25 cellular contexts compared by ENCODE assay signal in the genomic region with DNA sequence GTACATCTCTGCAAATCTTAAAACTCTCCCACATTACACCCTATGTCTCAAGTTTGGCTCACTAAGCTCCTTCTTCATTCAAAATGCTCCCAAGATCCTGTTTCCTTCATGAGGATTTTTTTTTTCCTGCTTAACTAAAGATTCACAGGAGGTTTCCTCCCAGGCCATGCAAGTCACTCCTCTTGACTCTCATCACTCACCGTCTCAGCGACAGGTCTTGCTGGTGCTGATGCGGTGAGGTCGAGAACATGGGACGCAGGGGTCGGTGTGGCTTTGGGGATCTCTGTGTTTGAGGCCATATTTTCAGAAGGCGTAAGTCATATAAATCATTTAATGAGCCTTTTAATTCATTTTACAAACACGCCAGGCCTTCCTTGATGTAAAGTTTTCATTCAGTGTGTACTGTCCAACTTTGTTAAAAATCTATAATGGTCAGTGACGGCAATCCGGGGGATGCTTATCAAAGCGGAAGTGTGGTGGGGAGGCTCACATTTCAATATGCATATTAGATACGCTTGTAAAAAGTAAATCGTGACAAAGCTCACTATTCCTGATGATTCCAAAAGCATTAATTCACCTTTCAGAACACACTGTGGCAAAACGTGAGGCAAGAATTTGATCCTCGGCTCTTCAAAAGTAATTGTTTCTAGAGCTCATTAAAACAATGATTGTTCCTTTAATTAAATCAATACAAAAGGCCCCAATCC. TPM values are rescaled to one million over a fixed set of nuclear protein-coding genes. Genes with fewer than 3 reads are reported as not detected.
DNase-seq lines count a peak whose midpoint lies in the region; ATAC-seq and TF ChIP-seq lines count a peak whose summit lies in the region.
"Had no signal": no experiment of that assay in that cellular context is flagged by ENCODE, and none has a peak within 500 bp of the region (broad histone marks: within the 10 kb centered on the region; RNA-seq: fewer than 3 reads in every experiment).

No MANE protein-coding gene starts in this region.

- H3K9me2 ChIP-seq in PC-9 (ENCODE audit: insufficient read depth) (no peaks in the 10 kb centered on the region), hepatocyte (replicated peaks; ENCODE audit: insufficient read depth) (no peaks in the 10 kb centered on the region)

- H3K4ac ChIP-seq in neuronal stem cell (ENCODE audit: low read length): no peak overlapping the region

- H2BK12ac ChIP-seq in neuronal stem cell (ENCODE audit: low read length): no peak overlapping the region

- POLR2A ChIA-PET in Caco-2 (lab: Charles Lee): no interaction called here
- POLR2A ChIA-PET in PC-9 (lab: Charles Lee; ENCODE audit: unreplicated experiment): no interaction called here

- H3K36me3 ChIP-seq in Caco-2 (ENCODE audit: control insufficient read depth, insufficient read depth, low read length): no peaks in the 10 kb centered on the region; the same call in none of the 2 replicates
- H3K36me3 ChIP-seq in PC-9 (ENCODE audit: low read depth): peaks cover 23% of the 10 kb centered on the region
- H3K36me3 ChIP-seq in hepatocyte (replicated peaks; ENCODE audit: insufficient read depth, low read depth): no peaks in the 10 kb centered on the region
- peaks cover 15 to 96% of the 10 kb centered on the region in 2 donors for H3K36me3 ChIP-seq in neuronal stem cell (replicated peaks in 1 of 2; ENCODE audit: control insufficient read depth in 2 of 2, insufficient read depth in 2 of 2, low read length in 2 of 2)
- H3K36me3 ChIP-seq: lower lobe of right lung had no signal

- H2BK15ac ChIP-seq in neuronal stem cell (ENCODE audit: low read length): no peak overlapping the region

- 0 out of 2 replicates have a peak, but pooled peaks cover 8% of the 10 kb centered on the region for H3K4me1 ChIP-seq in Caco-2
- peaks cover 2% of the 10 kb centered on the region for H3K4me1 ChIP-seq in PC-9 (replicated peaks; ENCODE audit: insufficient read depth)
- H3K4me1 ChIP-seq in hepatocyte (ENCODE audit: insufficient read depth): peaks cover 40% of the 10 kb centered on the region
- H3K4me1 ChIP-seq in neuronal stem cell (ENCODE audit: control insufficient read depth in 2 of 2, insufficient read depth in 1 of 2, low read depth in 1 of 2, low read length in 2 of 2): peaks cover 2 to 17% of the 10 kb centered on the region in 2 donors
- H3K4me1 ChIP-seq: SJCRH30 had no signal

- no peak overlapping the region for H3K23ac ChIP-seq in neuronal stem cell (ENCODE audit: low read depth, low read length, poor library complexity)

- H4K8ac ChIP-seq in neuronal stem cell (ENCODE audit: low read depth, low read length): no peak overlapping the region

- no peak overlapping the region for H2BK5ac ChIP-seq in neuronal stem cell (ENCODE audit: low read length)

- DNase-seq in Caco-2 (no peak), PC-9 (no peak), hepatocyte (ENCODE audit: low spot score) (no peak), neuronal stem cell (ENCODE audit: low spot score) (no peak), cerebellar nuclear complex (lab: John Stamatoyannopoulos, UW) (no peak)
- no peak for DNase-seq in stimulated activated naive B cell treated with anti-CD40 and anti-IgM and Interleukin-4, amounts not matched to agents 10 μg/mL and 1 μg/mL and 100 μg/mL, for 72 hours
- DNase-seq in effector CD4-positive, alpha-beta T cell: no peak
- DNase-seq: activated CD4-positive, alpha-beta T cell treated with anti-CD3 and anti-CD28 coated beads for 48 hours; activated effector memory CD4-positive, alpha-beta T cell treated with Interleukin-2 at 50 U/mL for 16 hours; activated T-cell treated with anti-CD3 and anti-CD28 coated beads for 4 hours; foreskin melanocyte; heart left ventricle; kidney glomerular epithelial cell; lower lobe of right lung; NCI-H446; right cardiac atrium; SJCRH30; stimulated activated CD4-positive, alpha-beta T cell treated with anti-CD3 and anti-CD28 coated beads, Interleukin-2, amount 100 ng/mL, for 24 hours; stimulated activated CD8-positive, alpha-beta memory T cell treated with anti-CD3 and anti-CD28 coated beads, Interleukin-4, amount 100 ng/mL, for 48 hours; SW 1271; transverse colon had no signal

- peaks cover 6% of the 10 kb centered on the region; the same call in 1 of the 2 replicates for H3F3A ChIP-seq in PC-9 (ENCODE audit: insufficient read depth, low read depth)

- H3K27me3 ChIP-seq in Caco-2 (replicated peaks; ENCODE audit: control insufficient read depth, insufficient read depth, low read length) (no peaks in the 10 kb centered on the region), PC-9 (ENCODE audit: insufficient read depth, low read depth) (no peaks in the 10 kb centered on the region), hepatocyte (no peaks in the 10 kb centered on the region), neuronal stem cell (ENCODE audit: control insufficient read depth in 3 of 3, insufficient read depth in 3 of 3, low read depth in 1 of 3, low read length in 3 of 3) (no peaks in the 10 kb centered on the region)
- H3K27me3 ChIP-seq: heart left ventricle, SJCRH30, transverse colon had no signal

- no peaks in the 10 kb centered on the region for H3K27me3 Mint-ChIP-seq in Caco-2 (ENCODE audit: insufficient read depth, unreplicated experiment)
- peaks cover 23 to 31% of the 10 kb centered on the region in 2 donors for H3K27me3 Mint-ChIP-seq in stimulated activated naive B cell treated with anti-CD40 and anti-IgM and Interleukin-4, amounts not matched to agents 10 μg/mL and 1 μg/mL and 100 μg/mL, for 72 hours

- peak overlapping the region; percentile 2 for H3K27ac Mint-ChIP-seq in Caco-2 (ENCODE audit: unreplicated experiment)
- H3K27ac Mint-ChIP-seq in stimulated activated naive B cell treated with anti-CD40 and anti-IgM and Interleukin-4, amounts not matched to agents 10 μg/mL and 1 μg/mL and 100 μg/mL, for 72 hours: no peak overlapping the region
- H3K27ac Mint-ChIP-seq: activated naive CD8-positive, alpha-beta T cell had no signal

- TF ChIP-seq CTCF in Caco-2 (IDR thresholded peaks at IDR 0.05; ENCODE audit: insufficient read depth in 1 of 2, low read depth in 1 of 2, low read length in 1 of 2, severe bottlenecking in 1 of 2, unreplicated experiment in 1 of 2) (no peak), PC-9 (conservative IDR thresholded peaks at IDR 0.05) (no peak), hepatocyte (IDR thresholded peaks at IDR 0.05; ENCODE audit: poor library complexity) (no peak)

- no peak overlapping the region for H2AK5ac ChIP-seq in neuronal stem cell (ENCODE audit: low read depth, low read length)

- ATAC-seq in stimulated activated naive B cell treated with anti-CD40 and anti-IgM and Interleukin-4, amounts not matched to agents 10 μg/mL and 1 μg/mL and 100 μg/mL, for 72 hours (replicated peaks): no peak
- no peak for ATAC-seq in HG03521 (IDR thresholded peaks at IDR 0.05; ENCODE audit: unreplicated experiment)
- ATAC-seq: HCT116 had no signal

- H4K20me1 ChIP-seq in PC-9 (ENCODE audit: insufficient read depth) (no peaks in the 10 kb centered on the region; the same call in 1 of the 2 replicates), hepatocyte (ENCODE audit: insufficient read depth, poor library complexity, severe bottlenecking) (peaks cover 24% of the 10 kb centered on the region)

- H3K14ac ChIP-seq in neuronal stem cell (ENCODE audit: low read length): no peak overlapping the region

- H3K27ac ChIP-seq in PC-9 (0 out of 2 replicates have a peak overlapping the region, but pooled peaks have one; percentile 2), hepatocyte (peak overlapping the region; percentile 20), neuronal stem cell (replicated peaks; ENCODE audit: low read length) (peak overlapping the region; percentile 23)
- H3K27ac ChIP-seq: C4-2B, lower lobe of right lung, SJCRH30, transverse colon had no signal

- no peak overlapping the region for H3K4me3 ChIP-seq in Caco-2 (ENCODE audit: low read depth, low read length)
- H3K4me3 ChIP-seq in PC-9: no peak overlapping the region
- H3K4me3 ChIP-seq in hepatocyte: no peak overlapping the region
- H3K4me3 ChIP-seq in neuronal stem cell (ENCODE audit: low read length in 2 of 2): no peak overlapping the region
- H3K4me3 ChIP-seq: heart left ventricle, lower lobe of right lung, SJCRH30, transverse colon had no signal

- H3K4me3 Mint-ChIP-seq in Caco-2 (ENCODE audit: unreplicated experiment): no peak overlapping the region
- no peak overlapping the region for H3K4me3 Mint-ChIP-seq in stimulated activated naive B cell treated with anti-CD40 and anti-IgM and Interleukin-4, amounts not matched to agents 10 μg/mL and 1 μg/mL and 100 μg/mL, for 72 hours
- H3K4me3 Mint-ChIP-seq: activated naive CD8-positive, alpha-beta T cell had no signal

- H3K9me3 ChIP-seq in Caco-2 (no peaks in the 10 kb centered on the region), PC-9 (ENCODE audit: insufficient read depth, low read depth) (no peaks in the 10 kb centered on the region), hepatocyte (ENCODE audit: low read depth) (no peaks in the 10 kb centered on the region), neuronal stem cell (replicated peaks in 1 of 2; ENCODE audit: control insufficient read depth in 2 of 2, insufficient read depth in 1 of 2, low read depth in 1 of 2, low read length in 2 of 2) (peaks cover 0 to 22% of the 10 kb centered on the region in 2 donors)
- H3K9me3 ChIP-seq: heart left ventricle, lower lobe of right lung, SJCRH30, transverse colon had no signal

- H3K18ac ChIP-seq in neuronal stem cell (ENCODE audit: low read length): no peak overlapping the region

- H3K9ac ChIP-seq in neuronal stem cell (ENCODE audit: low read depth, low read length, poor library complexity): no peak overlapping the region

- H3K4me2 ChIP-seq in PC-9 (no peak overlapping the region), hepatocyte (no peak overlapping the region), neuronal stem cell (ENCODE audit: insufficient read depth, low read length, poor library complexity, severe bottlenecking) (no peak overlapping the region)

- 87% methylated on average over 15 of the region's 15 CpGs for WGBS in hepatocyte (ENCODE audit: low lambda C conversion rate, missing lambda C conversion rate)
- no CpG with 5 or more reads among the region's 15 CpGs for WGBS in neuronal stem cell (ENCODE audit: extremely low coverage in 2 of 2, insufficient read length in 2 of 2, insufficient replicate concordance in 1 of 2), 2 donors

- H2BK120ac ChIP-seq in neuronal stem cell (ENCODE audit: low read depth, low read length): no peak overlapping the region

- CTCF ChIA-PET in Caco-2 (lab: Charles Lee) (no interaction called here), PC-9 (lab: Charles Lee) (no interaction called here)

- H3K36me3 Mint-ChIP-seq in Caco-2 (ENCODE audit: insufficient read depth, unreplicated experiment): peaks cover 76% of the 10 kb centered on the region
- H3K36me3 Mint-ChIP-seq in stimulated activated naive B cell treated with anti-CD40 and anti-IgM and Interleukin-4, amounts not matched to agents 10 μg/mL and 1 μg/mL and 100 μg/mL, for 72 hours: no peaks in the 10 kb centered on the region
- H3K36me3 Mint-ChIP-seq: activated naive CD8-positive, alpha-beta T cell had no signal

- H2AFZ ChIP-seq in PC-9 (no peak overlapping the region), hepatocyte (no peak overlapping the region), neuronal stem cell (ENCODE audit: low read length) (no peak overlapping the region)

- intact Hi-C loops in Caco-2 (cut with micrococcal nuclease; ENCODE audit: unreplicated experiment): no loop called here
- intact Hi-C loops in PC-9 (cut with micrococcal nuclease; ENCODE audit: unreplicated experiment): no loop called here

- H3K79me2 ChIP-seq in PC-9 (ENCODE audit: low read depth): peaks cover 94% of the 10 kb centered on the region
- peaks cover 100% of the 10 kb centered on the region for H3K79me2 ChIP-seq in hepatocyte

- no TSS peak for BruUV-seq in Caco-2 (replicated peaks; lab: Mats Ljungman, UMichigan)
- no TSS peak for BruUV-seq in PC-9 (replicated peaks; lab: Mats Ljungman, UMichigan)

- H3K4me1 Mint-ChIP-seq in Caco-2 (ENCODE audit: low read depth, unreplicated experiment): peaks cover 18% of the 10 kb centered on the region
- no peaks in the 10 kb centered on the region for H3K4me1 Mint-ChIP-seq in stimulated activated naive B cell treated with anti-CD40 and anti-IgM and Interleukin-4, amounts not matched to agents 10 μg/mL and 1 μg/mL and 100 μg/mL, for 72 hours

- no peak overlapping the region for H4K91ac ChIP-seq in neuronal stem cell (ENCODE audit: low read depth, low read length, poor library complexity)

- peaks cover 5% of the 10 kb centered on the region for H3K79me1 ChIP-seq in neuronal stem cell (ENCODE audit: low read depth, low read length)

- H3K9me3 Mint-ChIP-seq in Caco-2 (ENCODE audit: unreplicated experiment): no peaks in the 10 kb centered on the region
- no peaks in the 10 kb centered on the region for H3K9me3 Mint-ChIP-seq in stimulated activated naive B cell treated with anti-CD40 and anti-IgM and Interleukin-4, amounts not matched to agents 10 μg/mL and 1 μg/mL and 100 μg/mL, for 72 hours

RNA-seq across cellular contexts. Expression of a gene that starts 20.4 kb away (rescaled TPM):
- 68.0 and 80.4 TPM in 2 replicates for total RNA-seq in Caco-2 (2022)
- 13.4 and 17.5 TPM in 2 replicates for total RNA-seq in PC-9 (2021)
- 59.6 and 63.3 TPM in 2 replicates for total RNA-seq in hepatocyte
- 57.7 and 62.4 TPM in 2 replicates for polyA plus RNA-seq in hepatocyte
- polyA plus RNA-seq in neuronal stem cell (2013, experiment 1 of 2): 41.2 TPM
- 42.0 TPM for polyA plus RNA-seq in neuronal stem cell (2013, experiment 2 of 2)

RNA-seq across cellular contexts. Expression of a gene that starts 52.9 kb away (rescaled TPM):
- 127 and 137 TPM in 2 replicates for total RNA-seq in Caco-2 (2022)
- 89.2 and 90.8 TPM in 2 replicates for total RNA-seq in PC-9 (2021)
- 104 and 126 TPM in 2 replicates for total RNA-seq in hepatocyte
- 121 and 168 TPM in 2 replicates for polyA plus RNA-seq in hepatocyte
- polyA plus RNA-seq in neuronal stem cell (2013, experiment 1 of 2): 248 TPM
- 251 TPM for polyA plus RNA-seq in neuronal stem cell (2013, experiment 2 of 2)
